6 cellular contexts compared by ENCODE assay signal in genomic region chr3:185623909-185624308, GRCh38.
"Had no signal": no experiment of that assay in that cellular context is flagged by ENCODE, and none has a peak within 500 bp of the region (broad histone marks: within the 10 kb centered on the region; RNA-seq: fewer than 3 reads in every experiment).

No MANE protein-coding gene starts in this region.

- H3K27ac ChIP-seq: HL-60 had no signal

- H3K9me3 Mint-ChIP-seq: GM23338, H9, HFFc6 had no signal

- H2AFZ ChIP-seq: GM23338 had no signal

- H3K27ac Mint-ChIP-seq: GM23338, H9, HFFc6 had no signal

- H3K4me1 Mint-ChIP-seq: GM23338, H9 had no signal

- H3K4me3 ChIP-seq: GM23338 had no signal

- H3K4me3 Mint-ChIP-seq: GM23338, H9, HFFc6 had no signal

- ATAC-seq: GM23338, HCT116, HepG2 had no signal

- DNase-seq: H9, HFFc6 had no signal

- H3K4me2 ChIP-seq: GM23338 had no signal
